Comparison of ENCODE assay signal across 1 cellular context in the genomic region with DNA sequence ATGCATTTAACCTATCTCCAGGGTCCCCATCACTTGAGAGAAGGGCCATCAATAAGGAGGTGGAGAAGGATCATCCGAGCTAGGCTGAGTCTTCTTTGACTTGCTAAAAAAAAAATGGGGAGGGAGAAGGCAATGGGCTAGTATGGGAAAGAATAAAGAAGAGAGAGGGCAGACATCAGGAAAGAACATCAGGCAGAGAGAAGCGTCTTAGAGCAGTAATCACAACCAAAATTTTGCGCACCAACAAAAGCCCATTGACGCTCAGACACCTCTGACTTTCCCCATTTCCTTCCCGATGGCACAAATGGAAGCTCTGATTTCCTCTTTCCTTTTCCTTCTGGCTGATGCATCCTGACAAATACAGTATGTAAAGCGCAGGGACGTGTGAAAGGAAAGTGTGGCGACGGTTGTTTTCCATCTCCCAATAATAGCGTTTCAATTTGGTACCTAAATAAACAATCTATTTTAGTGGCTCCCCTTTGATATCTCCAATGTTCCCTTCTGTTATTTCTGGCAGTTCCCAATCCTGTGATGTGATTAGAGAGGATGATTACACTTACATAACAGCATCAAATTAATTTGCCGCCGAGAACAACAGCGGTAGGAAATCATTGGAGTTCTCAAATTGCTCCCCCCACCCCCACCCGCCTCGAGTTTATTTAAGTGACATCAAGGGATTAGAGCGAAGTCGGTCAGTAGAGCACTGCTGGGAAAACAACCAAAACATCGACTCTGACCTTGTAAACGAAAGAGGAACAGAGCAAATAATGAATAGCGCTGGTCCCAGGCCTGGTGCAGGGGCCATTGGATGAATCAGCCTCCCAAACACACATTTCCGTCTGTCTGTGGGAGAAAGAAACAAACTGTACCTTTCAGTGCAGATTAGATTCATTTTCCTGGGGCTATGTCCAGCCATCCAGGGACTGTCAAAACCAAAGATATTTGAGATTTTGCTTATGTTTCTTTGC.
TF ChIP-seq lines count a peak whose summit lies in the region.

No MANE protein-coding gene starts in this region.

TF ChIP-seq in HepG2, 621 proteins besides CTCF, POLR2A, EP300 and RAD21 (continued from another document and continues in another):
- TF ChIP-seq, protein P1, sequence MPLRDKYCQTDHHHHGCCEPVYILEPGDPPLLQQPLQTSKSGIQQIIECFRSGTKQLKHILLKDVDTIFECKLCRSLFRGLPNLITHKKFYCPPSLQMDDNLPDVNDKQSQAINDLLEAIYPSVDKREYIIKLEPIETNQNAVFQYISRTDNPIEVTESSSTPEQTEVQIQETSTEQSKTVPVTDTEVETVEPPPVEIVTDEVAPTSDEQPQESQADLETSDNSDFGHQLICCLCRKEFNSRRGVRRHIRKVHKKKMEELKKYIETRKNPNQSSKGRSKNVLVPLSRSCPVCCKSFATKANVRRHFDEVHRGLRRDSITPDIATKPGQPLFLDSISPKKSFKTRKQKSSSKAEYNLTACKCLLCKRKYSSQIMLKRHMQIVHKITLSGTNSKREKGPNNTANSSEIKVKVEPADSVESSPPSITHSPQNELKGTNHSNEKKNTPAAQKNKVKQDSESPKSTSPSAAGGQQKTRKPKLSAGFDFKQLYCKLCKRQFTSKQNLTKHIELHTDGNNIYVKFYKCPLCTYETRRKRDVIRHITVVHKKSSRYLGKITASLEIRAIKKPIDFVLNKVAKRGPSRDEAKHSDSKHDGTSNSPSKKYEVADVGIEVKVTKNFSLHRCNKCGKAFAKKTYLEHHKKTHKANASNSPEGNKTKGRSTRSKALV (CRISPR knock-in tag; IDR thresholded peaks at IDR 0.05): no peak
- TF ChIP-seq ZSCAN12 (CRISPR knock-in tag; IDR thresholded peaks at IDR 0.05) (no peak), ZNF773 (CRISPR knock-in tag; IDR thresholded peaks at IDR 0.05; ENCODE audit: borderline replicate concordance) (no peak), ZNF616 (CRISPR knock-in tag; IDR thresholded peaks at IDR 0.05; ENCODE audit: low read depth) (no peak), NR2C2 (CRISPR knock-in tag; IDR thresholded peaks at IDR 0.05; ENCODE audit: borderline replicate concordance) (peak; percentile 31; the same call in 1 of the 2 replicates), SSRP1 (CRISPR knock-in tag; IDR thresholded peaks at IDR 0.05) (no peak), DNMT3B (CRISPR knock-in tag; conservative IDR thresholded peaks at IDR 0.05) (no peak), SRSF4 (IDR thresholded peaks at IDR 0.05; ENCODE audit: low read depth, low read length, poor library complexity, severe bottlenecking) (no peak), ZNF44 (CRISPR knock-in tag; IDR thresholded peaks at IDR 0.05) (no peak), RXRB (CRISPR knock-in tag; IDR thresholded peaks at IDR 0.05; ENCODE audit: borderline replicate concordance) (peak; percentile 84), ZNF7 (CRISPR knock-in tag; IDR thresholded peaks at IDR 0.05) (no peak), SATB2 (CRISPR knock-in tag; IDR thresholded peaks at IDR 0.05) (no peak), WIZ (CRISPR knock-in tag; IDR thresholded peaks at IDR 0.05) (no peak), POLR2AphosphoS2 (IDR thresholded peaks at IDR 0.05; ENCODE audit: low read depth, low read length) (no peak), ZNF678 (CRISPR knock-in tag; IDR thresholded peaks at IDR 0.05) (no peak), ZNF207 (IDR thresholded peaks at IDR 0.05; ENCODE audit: borderline replicate concordance) (no peak), CBFB (CRISPR knock-in tag; IDR thresholded peaks at IDR 0.05) (no peak), TBX3 (IDR thresholded peaks at IDR 0.05; ENCODE audit: borderline replicate concordance) (no peak), ETV6 (CRISPR knock-in tag; conservative IDR thresholded peaks at IDR 0.05) (no peak), ZBTB20 (CRISPR knock-in tag; IDR thresholded peaks at IDR 0.05; ENCODE audit: borderline replicate concordance, low read depth) (peak; percentile 30; the same call in 1 of the 2 replicates), ZNF274 (CRISPR knock-in tag; IDR thresholded peaks at IDR 0.05) (no peak), ZSCAN25 (CRISPR knock-in tag; IDR thresholded peaks at IDR 0.05) (no peak)
- TF ChIP-seq, protein P2, sequence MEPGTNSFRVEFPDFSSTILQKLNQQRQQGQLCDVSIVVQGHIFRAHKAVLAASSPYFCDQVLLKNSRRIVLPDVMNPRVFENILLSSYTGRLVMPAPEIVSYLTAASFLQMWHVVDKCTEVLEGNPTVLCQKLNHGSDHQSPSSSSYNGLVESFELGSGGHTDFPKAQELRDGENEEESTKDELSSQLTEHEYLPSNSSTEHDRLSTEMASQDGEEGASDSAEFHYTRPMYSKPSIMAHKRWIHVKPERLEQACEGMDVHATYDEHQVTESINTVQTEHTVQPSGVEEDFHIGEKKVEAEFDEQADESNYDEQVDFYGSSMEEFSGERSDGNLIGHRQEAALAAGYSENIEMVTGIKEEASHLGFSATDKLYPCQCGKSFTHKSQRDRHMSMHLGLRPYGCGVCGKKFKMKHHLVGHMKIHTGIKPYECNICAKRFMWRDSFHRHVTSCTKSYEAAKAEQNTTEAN (CRISPR knock-in tag; conservative IDR thresholded peaks at IDR 0.05): peak; percentile 70; the same call in 1 of the 2 replicates
- TF ChIP-seq, protein P3, sequence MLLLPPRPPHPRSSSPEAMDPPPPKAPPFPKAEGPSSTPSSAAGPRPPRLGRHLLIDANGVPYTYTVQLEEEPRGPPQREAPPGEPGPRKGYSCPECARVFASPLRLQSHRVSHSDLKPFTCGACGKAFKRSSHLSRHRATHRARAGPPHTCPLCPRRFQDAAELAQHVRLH (CRISPR knock-in tag; IDR thresholded peaks at IDR 0.05; ENCODE audit: borderline replicate concordance, low read depth): no peak
- TF ChIP-seq, protein P4, sequence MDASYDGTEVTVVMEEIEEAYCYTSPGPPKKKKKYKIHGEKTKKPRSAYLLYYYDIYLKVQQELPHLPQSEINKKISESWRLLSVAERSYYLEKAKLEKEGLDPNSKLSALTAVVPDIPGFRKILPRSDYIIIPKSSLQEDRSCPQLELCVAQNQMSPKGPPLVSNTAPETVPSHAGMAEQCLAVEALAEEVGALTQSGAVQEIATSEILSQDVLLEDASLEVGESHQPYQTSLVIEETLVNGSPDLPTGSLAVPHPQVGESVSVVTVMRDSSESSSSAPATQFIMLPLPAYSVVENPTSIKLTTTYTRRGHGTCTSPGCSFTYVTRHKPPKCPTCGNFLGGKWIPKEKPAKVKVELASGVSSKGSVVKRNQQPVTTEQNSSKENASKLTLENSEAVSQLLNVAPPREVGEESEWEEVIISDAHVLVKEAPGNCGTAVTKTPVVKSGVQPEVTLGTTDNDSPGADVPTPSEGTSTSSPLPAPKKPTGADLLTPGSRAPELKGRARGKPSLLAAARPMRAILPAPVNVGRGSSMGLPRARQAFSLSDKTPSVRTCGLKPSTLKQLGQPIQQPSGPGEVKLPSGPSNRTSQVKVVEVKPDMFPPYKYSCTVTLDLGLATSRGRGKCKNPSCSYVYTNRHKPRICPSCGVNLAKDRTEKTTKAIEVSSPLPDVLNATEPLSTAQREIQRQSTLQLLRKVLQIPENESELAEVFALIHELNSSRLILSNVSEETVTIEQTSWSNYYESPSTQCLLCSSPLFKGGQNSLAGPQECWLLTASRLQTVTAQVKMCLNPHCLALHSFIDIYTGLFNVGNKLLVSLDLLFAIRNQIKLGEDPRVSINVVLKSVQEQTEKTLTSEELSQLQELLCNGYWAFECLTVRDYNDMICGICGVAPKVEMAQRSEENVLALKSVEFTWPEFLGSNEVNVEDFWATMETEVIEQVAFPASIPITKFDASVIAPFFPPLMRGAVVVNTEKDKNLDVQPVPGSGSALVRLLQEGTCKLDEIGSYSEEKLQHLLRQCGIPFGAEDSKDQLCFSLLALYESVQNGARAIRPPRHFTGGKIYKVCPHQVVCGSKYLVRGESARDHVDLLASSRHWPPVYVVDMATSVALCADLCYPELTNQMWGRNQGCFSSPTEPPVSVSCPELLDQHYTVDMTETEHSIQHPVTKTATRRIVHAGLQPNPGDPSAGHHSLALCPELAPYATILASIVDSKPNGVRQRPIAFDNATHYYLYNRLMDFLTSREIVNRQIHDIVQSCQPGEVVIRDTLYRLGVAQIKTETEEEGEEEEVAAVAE (CRISPR knock-in tag; IDR thresholded peaks at IDR 0.05; ENCODE audit: borderline replicate concordance): no peak
- TF ChIP-seq, protein P5, sequence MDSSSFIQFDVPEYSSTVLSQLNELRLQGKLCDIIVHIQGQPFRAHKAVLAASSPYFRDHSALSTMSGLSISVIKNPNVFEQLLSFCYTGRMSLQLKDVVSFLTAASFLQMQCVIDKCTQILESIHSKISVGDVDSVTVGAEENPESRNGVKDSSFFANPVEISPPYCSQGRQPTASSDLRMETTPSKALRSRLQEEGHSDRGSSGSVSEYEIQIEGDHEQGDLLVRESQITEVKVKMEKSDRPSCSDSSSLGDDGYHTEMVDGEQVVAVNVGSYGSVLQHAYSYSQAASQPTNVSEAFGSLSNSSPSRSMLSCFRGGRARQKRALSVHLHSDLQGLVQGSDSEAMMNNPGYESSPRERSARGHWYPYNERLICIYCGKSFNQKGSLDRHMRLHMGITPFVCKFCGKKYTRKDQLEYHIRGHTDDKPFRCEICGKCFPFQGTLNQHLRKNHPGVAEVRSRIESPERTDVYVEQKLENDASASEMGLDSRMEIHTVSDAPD (CRISPR knock-in tag; IDR thresholded peaks at IDR 0.05): 0 out of 2 replicates have a peak, but pooled peaks have one; percentile 9
- TF ChIP-seq, protein P6, sequence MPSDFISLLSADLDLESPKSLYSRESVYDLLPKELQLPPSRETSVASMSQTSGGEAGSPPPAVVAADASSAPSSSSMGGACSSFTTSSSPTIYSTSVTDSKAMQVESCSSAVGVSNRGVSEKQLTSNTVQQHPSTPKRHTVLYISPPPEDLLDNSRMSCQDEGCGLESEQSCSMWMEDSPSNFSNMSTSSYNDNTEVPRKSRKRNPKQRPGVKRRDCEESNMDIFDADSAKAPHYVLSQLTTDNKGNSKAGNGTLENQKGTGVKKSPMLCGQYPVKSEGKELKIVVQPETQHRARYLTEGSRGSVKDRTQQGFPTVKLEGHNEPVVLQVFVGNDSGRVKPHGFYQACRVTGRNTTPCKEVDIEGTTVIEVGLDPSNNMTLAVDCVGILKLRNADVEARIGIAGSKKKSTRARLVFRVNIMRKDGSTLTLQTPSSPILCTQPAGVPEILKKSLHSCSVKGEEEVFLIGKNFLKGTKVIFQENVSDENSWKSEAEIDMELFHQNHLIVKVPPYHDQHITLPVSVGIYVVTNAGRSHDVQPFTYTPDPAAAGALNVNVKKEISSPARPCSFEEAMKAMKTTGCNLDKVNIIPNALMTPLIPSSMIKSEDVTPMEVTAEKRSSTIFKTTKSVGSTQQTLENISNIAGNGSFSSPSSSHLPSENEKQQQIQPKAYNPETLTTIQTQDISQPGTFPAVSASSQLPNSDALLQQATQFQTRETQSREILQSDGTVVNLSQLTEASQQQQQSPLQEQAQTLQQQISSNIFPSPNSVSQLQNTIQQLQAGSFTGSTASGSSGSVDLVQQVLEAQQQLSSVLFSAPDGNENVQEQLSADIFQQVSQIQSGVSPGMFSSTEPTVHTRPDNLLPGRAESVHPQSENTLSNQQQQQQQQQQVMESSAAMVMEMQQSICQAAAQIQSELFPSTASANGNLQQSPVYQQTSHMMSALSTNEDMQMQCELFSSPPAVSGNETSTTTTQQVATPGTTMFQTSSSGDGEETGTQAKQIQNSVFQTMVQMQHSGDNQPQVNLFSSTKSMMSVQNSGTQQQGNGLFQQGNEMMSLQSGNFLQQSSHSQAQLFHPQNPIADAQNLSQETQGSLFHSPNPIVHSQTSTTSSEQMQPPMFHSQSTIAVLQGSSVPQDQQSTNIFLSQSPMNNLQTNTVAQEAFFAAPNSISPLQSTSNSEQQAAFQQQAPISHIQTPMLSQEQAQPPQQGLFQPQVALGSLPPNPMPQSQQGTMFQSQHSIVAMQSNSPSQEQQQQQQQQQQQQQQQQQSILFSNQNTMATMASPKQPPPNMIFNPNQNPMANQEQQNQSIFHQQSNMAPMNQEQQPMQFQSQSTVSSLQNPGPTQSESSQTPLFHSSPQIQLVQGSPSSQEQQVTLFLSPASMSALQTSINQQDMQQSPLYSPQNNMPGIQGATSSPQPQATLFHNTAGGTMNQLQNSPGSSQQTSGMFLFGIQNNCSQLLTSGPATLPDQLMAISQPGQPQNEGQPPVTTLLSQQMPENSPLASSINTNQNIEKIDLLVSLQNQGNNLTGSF (CRISPR knock-in tag; IDR thresholded peaks at IDR 0.05): no peak
- TF ChIP-seq, protein P7, sequence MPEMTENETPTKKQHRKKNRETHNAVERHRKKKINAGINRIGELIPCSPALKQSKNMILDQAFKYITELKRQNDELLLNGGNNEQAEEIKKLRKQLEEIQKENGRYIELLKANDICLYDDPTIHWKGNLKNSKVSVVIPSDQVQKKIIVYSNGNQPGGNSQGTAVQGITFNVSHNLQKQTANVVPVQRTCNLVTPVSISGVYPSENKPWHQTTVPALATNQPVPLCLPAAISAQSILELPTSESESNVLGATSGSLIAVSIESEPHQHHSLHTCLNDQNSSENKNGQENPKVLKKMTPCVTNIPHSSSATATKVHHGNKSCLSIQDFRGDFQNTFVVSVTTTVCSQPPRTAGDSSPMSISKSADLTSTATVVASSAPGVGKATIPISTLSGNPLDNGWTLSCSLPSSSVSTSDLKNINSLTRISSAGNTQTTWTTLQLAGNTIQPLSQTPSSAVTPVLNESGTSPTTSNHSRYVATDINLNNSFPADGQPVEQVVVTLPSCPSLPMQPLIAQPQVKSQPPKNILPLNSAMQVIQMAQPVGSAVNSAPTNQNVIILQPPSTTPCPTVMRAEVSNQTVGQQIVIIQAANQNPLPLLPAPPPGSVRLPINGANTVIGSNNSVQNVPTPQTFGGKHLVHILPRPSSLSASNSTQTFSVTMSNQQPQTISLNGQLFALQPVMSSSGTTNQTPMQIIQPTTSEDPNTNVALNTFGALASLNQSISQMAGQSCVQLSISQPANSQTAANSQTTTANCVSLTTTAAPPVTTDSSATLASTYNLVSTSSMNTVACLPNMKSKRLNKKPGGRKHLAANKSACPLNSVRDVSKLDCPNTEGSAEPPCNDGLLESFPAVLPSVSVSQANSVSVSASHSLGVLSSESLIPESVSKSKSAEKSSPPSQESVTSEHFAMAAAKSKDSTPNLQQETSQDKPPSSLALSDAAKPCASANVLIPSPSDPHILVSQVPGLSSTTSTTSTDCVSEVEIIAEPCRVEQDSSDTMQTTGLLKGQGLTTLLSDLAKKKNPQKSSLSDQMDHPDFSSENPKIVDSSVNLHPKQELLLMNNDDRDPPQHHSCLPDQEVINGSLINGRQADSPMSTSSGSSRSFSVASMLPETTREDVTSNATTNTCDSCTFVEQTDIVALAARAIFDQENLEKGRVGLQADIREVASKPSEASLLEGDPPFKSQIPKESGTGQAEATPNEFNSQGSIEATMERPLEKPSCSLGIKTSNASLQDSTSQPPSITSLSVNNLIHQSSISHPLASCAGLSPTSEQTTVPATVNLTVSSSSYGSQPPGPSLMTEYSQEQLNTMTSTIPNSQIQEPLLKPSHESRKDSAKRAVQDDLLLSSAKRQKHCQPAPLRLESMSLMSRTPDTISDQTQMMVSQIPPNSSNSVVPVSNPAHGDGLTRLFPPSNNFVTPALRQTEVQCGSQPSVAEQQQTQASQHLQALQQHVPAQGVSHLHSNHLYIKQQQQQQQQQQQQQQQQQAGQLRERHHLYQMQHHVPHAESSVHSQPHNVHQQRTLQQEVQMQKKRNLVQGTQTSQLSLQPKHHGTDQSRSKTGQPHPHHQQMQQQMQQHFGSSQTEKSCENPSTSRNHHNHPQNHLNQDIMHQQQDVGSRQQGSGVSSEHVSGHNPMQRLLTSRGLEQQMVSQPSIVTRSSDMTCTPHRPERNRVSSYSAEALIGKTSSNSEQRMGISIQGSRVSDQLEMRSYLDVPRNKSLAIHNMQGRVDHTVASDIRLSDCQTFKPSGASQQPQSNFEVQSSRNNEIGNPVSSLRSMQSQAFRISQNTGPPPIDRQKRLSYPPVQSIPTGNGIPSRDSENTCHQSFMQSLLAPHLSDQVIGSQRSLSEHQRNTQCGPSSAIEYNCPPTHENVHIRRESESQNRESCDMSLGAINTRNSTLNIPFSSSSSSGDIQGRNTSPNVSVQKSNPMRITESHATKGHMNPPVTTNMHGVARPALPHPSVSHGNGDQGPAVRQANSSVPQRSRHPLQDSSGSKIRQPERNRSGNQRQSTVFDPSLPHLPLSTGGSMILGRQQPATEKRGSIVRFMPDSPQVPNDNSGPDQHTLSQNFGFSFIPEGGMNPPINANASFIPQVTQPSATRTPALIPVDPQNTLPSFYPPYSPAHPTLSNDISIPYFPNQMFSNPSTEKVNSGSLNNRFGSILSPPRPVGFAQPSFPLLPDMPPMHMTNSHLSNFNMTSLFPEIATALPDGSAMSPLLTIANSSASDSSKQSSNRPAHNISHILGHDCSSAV (CRISPR knock-in tag; IDR thresholded peaks at IDR 0.05; ENCODE audit: borderline replicate concordance): no peak
